ENCODE assay signal across 21 cellular contexts in genomic region chr16:35564889-35565288, GRCh38.
DNase-seq lines count a peak whose midpoint lies in the region; TF ChIP-seq lines count a peak whose summit lies in the region.
"Had no signal": no experiment of that assay in that cellular context is flagged by ENCODE, and none has a peak within 500 bp of the region (broad histone marks: within the 10 kb centered on the region; RNA-seq: fewer than 3 reads in every experiment).

No MANE protein-coding gene starts in this region.

- H3K27ac ChIP-seq in epithelial cell of prostate (peak overlapping the region; percentile 44), esophagus muscularis mucosa (replicated peaks in 1 of 4) (no peak overlapping the region)
- H3K27ac ChIP-seq: BLaER1 had no signal

- H3K27me3 Mint-ChIP-seq in osteocyte (ENCODE audit: unreplicated experiment) = no peaks in the 10 kb centered on the region
- H3K27me3 Mint-ChIP-seq in nephron progenitor cell (ENCODE audit: low read depth, poor library complexity) = no peaks in the 10 kb centered on the region
- H3K27me3 Mint-ChIP-seq: CD4-positive, alpha-beta memory T cell; CD4-positive, CD25-positive, alpha-beta regulatory T cell had no signal

- no peak overlapping the region for H3K4me3 ChIP-seq in esophagus muscularis mucosa
- H3K4me3 ChIP-seq: BLaER1 had no signal

- no peak for TF ChIP-seq EP300 in esophagus muscularis mucosa (IDR thresholded peaks at IDR 0.05)

- DNase-seq in epithelial cell of prostate (ENCODE audit: low read depth, low spot score) (no peak), esophagus muscularis mucosa (ENCODE audit: extremely low spot score) (peak; percentile 91), osteocyte (ENCODE audit: extremely low spot score, unreplicated experiment) (peak; percentile 56), putamen (ENCODE audit: low spot score) (no peak), HUDEP-2 (lab: John Stamatoyannopoulos, UW; ENCODE audit: unreplicated experiment in 76 of 76) (no peak), nephron progenitor cell (no peak)
- DNase-seq: 8988T; ACHN; BE2C; C1 segment of cervical spinal cord; CD4-positive, alpha-beta memory T cell; CD4-positive, CD25-positive, alpha-beta regulatory T cell; CD8-positive, alpha-beta memory T cell; COR-L47; DMS 273 treated with DMSO at 0.1 percent for 48 hours; DMS153; DMS53; DMS79; GF-D8 had no signal

- intact Hi-C loops in esophagus muscularis mucosa (cut with DNase I) = no loop called here

- H3K27ac Mint-ChIP-seq in osteocyte (ENCODE audit: unreplicated experiment) = no peak overlapping the region
- H3K27ac Mint-ChIP-seq in nephron progenitor cell = no peak overlapping the region
- H3K27ac Mint-ChIP-seq: CD14-positive monocyte; CD4-positive, alpha-beta memory T cell; CD4-positive, CD25-positive, alpha-beta regulatory T cell; CD8-positive, alpha-beta memory T cell had no signal

- H3K36me3 ChIP-seq in esophagus muscularis mucosa = no peaks in the 10 kb centered on the region
- H3K36me3 ChIP-seq: BE2C, BLaER1 had no signal

- no peaks in the 10 kb centered on the region for H3K27me3 ChIP-seq in esophagus muscularis mucosa
- H3K27me3 ChIP-seq: BE2C, BLaER1 had no signal

- no peak for TF ChIP-seq POLR2A in esophagus muscularis mucosa (IDR thresholded peaks at IDR 0.05; ENCODE audit: low read depth)

- no peak overlapping the region for H3K4me3 Mint-ChIP-seq in osteocyte (ENCODE audit: unreplicated experiment)
- H3K4me3 Mint-ChIP-seq in nephron progenitor cell = no peak overlapping the region
- H3K4me3 Mint-ChIP-seq: CD14-positive monocyte; CD4-positive, alpha-beta memory T cell; CD8-positive, alpha-beta memory T cell had no signal

- H3K36me3 Mint-ChIP-seq in osteocyte (ENCODE audit: unreplicated experiment) (no peaks in the 10 kb centered on the region), nephron progenitor cell (ENCODE audit: low read depth) (no peaks in the 10 kb centered on the region)
- H3K36me3 Mint-ChIP-seq: CD14-positive monocyte; CD4-positive, alpha-beta memory T cell; CD4-positive, CD25-positive, alpha-beta regulatory T cell; CD8-positive, alpha-beta memory T cell had no signal

- no peak for TF ChIP-seq CTCF in esophagus muscularis mucosa (IDR thresholded peaks at IDR 0.05)
- no peak for TF ChIP-seq CTCF in osteocyte (IDR thresholded peaks at IDR 0.05)
- TF ChIP-seq CTCF in nephron progenitor cell (IDR thresholded peaks at IDR 0.05) = no peak

- WGBS in esophagus muscularis mucosa = 70% methylated on average over 1 of the region's 1 CpG

- H3K9me3 Mint-ChIP-seq in osteocyte (ENCODE audit: unreplicated experiment) (peaks cover 50% of the 10 kb centered on the region), nephron progenitor cell (peaks cover 92% of the 10 kb centered on the region)

- H3K4me1 ChIP-seq in esophagus muscularis mucosa = no peaks in the 10 kb centered on the region
- H3K4me1 ChIP-seq: BE2C had no signal

- no peaks in the 10 kb centered on the region for H3K9me3 ChIP-seq in esophagus muscularis mucosa
- H3K9me3 ChIP-seq: BLaER1 had no signal

- H3K4me1 Mint-ChIP-seq in osteocyte (ENCODE audit: unreplicated experiment) (no peaks in the 10 kb centered on the region), nephron progenitor cell (no peaks in the 10 kb centered on the region)
- H3K4me1 Mint-ChIP-seq: CD14-positive monocyte; CD4-positive, alpha-beta memory T cell; CD4-positive, CD25-positive, alpha-beta regulatory T cell had no signal

Comparison
In these comparisons a context has a peak if more than half of its experiments do, and no peak if none do; other contexts are left out.
1. DNase-seq: peak in esophagus muscularis mucosa (single experiment) and osteocyte (single experiment); none in epithelial cell of prostate (single experiment), putamen (single experiment), HUDEP-2 (0 of 76) and nephron progenitor cell (single experiment).